Comparison of ENCODE assay signal across 15 cellular contexts in genomic region chr2:114005110-114005783, GRCh38.
"Had no signal": no experiment of that assay in that cellular context is flagged by ENCODE, and none has a peak within 500 bp of the region (broad histone marks: within the 10 kb centered on the region; RNA-seq: fewer than 3 reads in every experiment).

No MANE protein-coding gene starts in this region.

- DNase-seq: activated B cell treated with CpG ODN at 0.5 μM for 24 hours; activated CD4-positive, alpha-beta T cell treated with anti-CD3 and anti-CD28 coated beads for 48 hours; activated CD8-positive, alpha-beta T cell treated with anti-CD3 and anti-CD28 coated beads for 36 hours; activated effector memory CD4-positive, alpha-beta T cell treated with Interleukin-2 at 50 U/mL for 16 hours; activated naive CD4-positive, alpha-beta T cell treated with anti-CD3 and anti-CD28 coated beads, Interleukin-2, amount 50 U/mL, for 16 hours; activated T-cell treated with anti-CD3 and anti-CD28 coated beads, Interleukin-2, amount 50 U/mL, for 4 hours; dermis blood vessel endothelial cell; effector memory CD8-positive, alpha-beta T cell; foreskin melanocyte; kidney glomerular epithelial cell; left ventricle myocardium superior; mesenchymal stem cell; naive thymus-derived CD8-positive, alpha-beta T cell; retina had no signal

- ATAC-seq: activated CD8-positive, alpha-beta T cell treated with anti-CD3 and anti-CD28 coated beads for 36 hours; activated T-cell treated with anti-CD3 and anti-CD28 coated beads, Interleukin-2, amount 50 U/mL, for 4 hours; effector memory CD8-positive, alpha-beta T cell; left ventricle myocardium superior; naive thymus-derived CD8-positive, alpha-beta T cell; stimulated activated memory B cell treated with anti-CD40 and anti-IgM and Interleukin-4, amounts not matched to agents 10 μg/mL and 1 μg/mL and 100 μg/mL, for 72 hours had no signal
